In genomic region chr3:50616770-50617095, GRCh38 we compare ENCODE assay signal across 8 cellular contexts. TPM values are rescaled to one million over a fixed set of nuclear protein-coding genes. Genes with fewer than 3 reads are reported as not detected.
DNase-seq lines count a peak whose midpoint lies in the region; ATAC-seq and TF ChIP-seq lines count a peak whose summit lies in the region.

No MANE protein-coding gene starts in this region.

- H3K4me1 ChIP-seq in esophagus squamous epithelium: peaks cover 22 to 81% (median 41%) of the 10 kb centered on the region in 3 donors

- H3K27ac Mint-ChIP-seq in naive B cell: peak overlapping the region; percentile 84 to 98 (median 94)
- peak overlapping the region; percentile 84 for H3K27ac Mint-ChIP-seq in stimulated activated effector memory CD8-positive, alpha-beta T cell treated with anti-CD3 and anti-CD28 coated beads, Interleukin-12 subunit alpha, Interleukin-12 subunit beta, amount 100 ng/mL, for 72 hours

- no peaks in the 10 kb centered on the region for H3K27me3 ChIP-seq in esophagus squamous epithelium

- intact Hi-C loops in esophagus squamous epithelium (cut with DNase I): no loop called here

- peak overlapping the region; percentile 90 to 97 (median 94) for H3K27ac ChIP-seq in esophagus squamous epithelium

- H3K36me3 ChIP-seq in esophagus squamous epithelium: no peaks in the 10 kb centered on the region

- no peaks in the 10 kb centered on the region for H3K9me3 ChIP-seq in esophagus squamous epithelium

- peak; percentile 73 for ATAC-seq in GM21515 (IDR thresholded peaks at IDR 0.05; ENCODE audit: unreplicated experiment)
- ATAC-seq in activated T-cell treated with anti-CD3 and anti-CD28 coated beads, Interleukin-2, amount 50 U/mL, for 4 hours: peak; percentile 55 to 62
- peak; percentile 72 to 73 for ATAC-seq in naive B cell (ENCODE audit: low read depth in 2 of 2)
- peak; percentile 63 for ATAC-seq in stimulated activated effector memory CD8-positive, alpha-beta T cell treated with anti-CD3 and anti-CD28 coated beads, Interleukin-12 subunit alpha, Interleukin-12 subunit beta, amount 100 ng/mL, for 72 hours

- TF ChIP-seq POLR2A in esophagus squamous epithelium (IDR thresholded peaks at IDR 0.05): no peak

- H3K27me3 Mint-ChIP-seq in activated T-cell treated with anti-CD3 and anti-CD28 coated beads, Interleukin-2, amount 50 U/mL, for 4 hours (ENCODE audit: low read depth): no peaks in the 10 kb centered on the region
- H3K27me3 Mint-ChIP-seq in naive B cell: no peaks in the 10 kb centered on the region

- H3K36me3 Mint-ChIP-seq in activated T-cell treated with anti-CD3 and anti-CD28 coated beads, Interleukin-2, amount 50 U/mL, for 4 hours (ENCODE audit: insufficient read depth): peaks cover 12% of the 10 kb centered on the region
- H3K36me3 Mint-ChIP-seq in naive B cell: no peaks in the 10 kb centered on the region
- peaks cover 74% of the 10 kb centered on the region for H3K36me3 Mint-ChIP-seq in stimulated activated effector memory CD8-positive, alpha-beta T cell treated with anti-CD3 and anti-CD28 coated beads, Interleukin-12 subunit alpha, Interleukin-12 subunit beta, amount 100 ng/mL, for 72 hours

- peaks cover 63% of the 10 kb centered on the region for H3K4me1 Mint-ChIP-seq in activated T-cell treated with anti-CD3 and anti-CD28 coated beads, Interleukin-2, amount 50 U/mL, for 4 hours (ENCODE audit: low read depth)
- peaks cover 43 to 68% (median 64%) of the 10 kb centered on the region in 3 donors for H3K4me1 Mint-ChIP-seq in naive B cell
- H3K4me1 Mint-ChIP-seq in stimulated activated effector memory CD8-positive, alpha-beta T cell treated with anti-CD3 and anti-CD28 coated beads, Interleukin-12 subunit alpha, Interleukin-12 subunit beta, amount 100 ng/mL, for 72 hours: peaks cover 76% of the 10 kb centered on the region

- DNase-seq in DMS114 treated with DMSO at 0.1 percent for 48 hours (lab: John Stamatoyannopoulos, UW; ENCODE audit: unreplicated experiment) (peak; percentile 68), HuH-7 (ENCODE audit: low spot score) (peak; percentile 93), esophagus squamous epithelium (lab: John Stamatoyannopoulos, UW) (peak; percentile 65), naive B cell (peak; percentile 93)
- peak; percentile 94 for DNase-seq in activated T-cell treated with anti-CD3 and anti-CD28 coated beads, Interleukin-2, amount 50 U/mL, for 4 hours
- DNase-seq in stimulated activated effector memory CD8-positive, alpha-beta T cell treated with anti-CD3 and anti-CD28 coated beads, Interleukin-12 subunit alpha, Interleukin-12 subunit beta, amount 100 ng/mL, for 72 hours (ENCODE audit: low spot score in 2 of 2): peak; percentile 91 to 99

- H3K4me3 ChIP-seq in esophagus squamous epithelium: peak overlapping the region; percentile 74 to 97 (median 86)

- H3K4me3 Mint-ChIP-seq in activated T-cell treated with anti-CD3 and anti-CD28 coated beads, Interleukin-2, amount 50 U/mL, for 4 hours: peak overlapping the region; percentile 88
- peak overlapping the region; percentile 90 to 98 (median 95) for H3K4me3 Mint-ChIP-seq in naive B cell
- peak overlapping the region; percentile 98 for H3K4me3 Mint-ChIP-seq in stimulated activated effector memory CD8-positive, alpha-beta T cell treated with anti-CD3 and anti-CD28 coated beads, Interleukin-12 subunit alpha, Interleukin-12 subunit beta, amount 100 ng/mL, for 72 hours

- no peaks in the 10 kb centered on the region for H3K9me3 Mint-ChIP-seq in activated T-cell treated with anti-CD3 and anti-CD28 coated beads, Interleukin-2, amount 50 U/mL, for 4 hours
- H3K9me3 Mint-ChIP-seq in naive B cell: no peaks in the 10 kb centered on the region
- H3K9me3 Mint-ChIP-seq in stimulated activated effector memory CD8-positive, alpha-beta T cell treated with anti-CD3 and anti-CD28 coated beads, Interleukin-12 subunit alpha, Interleukin-12 subunit beta, amount 100 ng/mL, for 72 hours: no peaks in the 10 kb centered on the region

- WGBS in esophagus squamous epithelium, 2 donors: 1% methylated on average over 10 of the region's 22 CpGs; no CpG with 5 or more reads in 1 of the 2 donors

- TF ChIP-seq CTCF in esophagus squamous epithelium (IDR thresholded peaks at IDR 0.05): no peak

TF ChIP-seq in PFSK-1, 5 proteins besides CTCF, POLR2A, EP300 and RAD21:
- 0 out of 2 replicates have a peak, but pooled peaks have one; percentile 32 for TF ChIP-seq SIN3A (IDR thresholded peaks at IDR 0.05; ENCODE audit: borderline replicate concordance, insufficient read depth, low read length)
- TF ChIP-seq POLR2AphosphoS5 (IDR thresholded peaks at IDR 0.05; ENCODE audit: low read depth, low read length): no peak
- no peak for TF ChIP-seq FOXP2 (optimal IDR thresholded peaks at IDR 0.05; ENCODE audit: borderline replicate concordance, extremely low read depth, extremely low read length, insufficient read depth)

RNA-seq across cellular contexts. Expression of gene MAPKAPK3, which starts 0.2 kb away (rescaled TPM):
- polyA plus RNA-seq in PFSK-1 (2012; ENCODE audit: insufficient read length, low read depth): 21.4 TPM
- 100 to 1,000 TPM; 174 to 225 (median 210) TPM for total RNA-seq in activated T-cell treated with anti-CD3 and anti-CD28 coated beads, Interleukin-2, amount 50 U/mL, for 4 hours
- total RNA-seq in esophagus squamous epithelium: 10 to 100 TPM; 46.5 to 65.6 (median 52.3) TPM
- polyA plus RNA-seq in naive B cell (ENCODE audit: low read depth in 6 of 6): 10 to 100 TPM; 14.6 to 26.8 (median 19.3) TPM

RNA-seq across cellular contexts. Expression of gene CISH, which starts 5.2 kb away (rescaled TPM):
- 14.0 TPM for polyA plus RNA-seq in PFSK-1 (2012; ENCODE audit: insufficient read length, low read depth)
- 100 to 1,000 TPM; 223 to 268 (median 229) TPM for total RNA-seq in activated T-cell treated with anti-CD3 and anti-CD28 coated beads, Interleukin-2, amount 50 U/mL, for 4 hours
- total RNA-seq in esophagus squamous epithelium: 10 to 100 TPM in 1 of 4 donors, 1 to 10 TPM in 3; 3.1 to 11.1 (median 6.8) TPM
- 1 to 10 TPM in 1 of 6 donors, under 1 TPM in 3, not detected in 2; 0.34 to 1.3 (median 0.76) TPM for polyA plus RNA-seq in naive B cell (ENCODE audit: low read depth in 6 of 6)

RNA-seq across cellular contexts. Expression of gene HEMK1, which starts 47.4 kb away (rescaled TPM):
- polyA plus RNA-seq in PFSK-1 (2012; ENCODE audit: insufficient read length, low read depth): 8.7 TPM
- 10 to 100 TPM; 26.8 to 31.1 (median 27.4) TPM for total RNA-seq in activated T-cell treated with anti-CD3 and anti-CD28 coated beads, Interleukin-2, amount 50 U/mL, for 4 hours
- total RNA-seq in esophagus squamous epithelium: 10 to 100 TPM in 1 of 4 donors, 1 to 10 TPM in 3; 4.4 to 11.8 (median 4.9) TPM
- 10 to 100 TPM; 18.2 to 44.6 (median 32.8) TPM for polyA plus RNA-seq in naive B cell (ENCODE audit: low read depth in 6 of 6)

RNA-seq across cellular contexts. Expression of gene C3orf18, which starts 49.2 kb away (rescaled TPM):
- polyA plus RNA-seq in PFSK-1 (2012; ENCODE audit: insufficient read length, low read depth): 0.78 TPM
- 10 to 100 TPM in 1 of 3 donors, 1 to 10 TPM in 2; 6.7 to 11.2 (median 9.0) TPM for total RNA-seq in activated T-cell treated with anti-CD3 and anti-CD28 coated beads, Interleukin-2, amount 50 U/mL, for 4 hours
- total RNA-seq in esophagus squamous epithelium: 1 to 10 TPM in 2 of 4 donors, under 1 TPM in 2; 0.15 to 3.2 (median 1.2) TPM
- 10 to 100 TPM in 2 of 6 donors, 1 to 10 TPM in 4; 3.6 to 11.3 (median 6.4) TPM for polyA plus RNA-seq in naive B cell (ENCODE audit: low read depth in 6 of 6)

RNA-seq across cellular contexts. Expression of gene DOCK3, which starts 58.0 kb away (rescaled TPM):
- polyA plus RNA-seq in PFSK-1 (2012; ENCODE audit: insufficient read length, low read depth): 0.03 TPM
- total RNA-seq in activated T-cell treated with anti-CD3 and anti-CD28 coated beads, Interleukin-2, amount 50 U/mL, for 4 hours: 1 to 10 TPM; 1.2 to 1.7 (median 1.5) TPM
- 1 to 10 TPM in 3 of 4 donors, under 1 TPM in 1; 0.92 to 1.7 (median 1.4) TPM for total RNA-seq in esophagus squamous epithelium
- polyA plus RNA-seq in naive B cell (ENCODE audit: low read depth in 6 of 6): under 1 TPM in 3 of 6 donors, not detected in 3; 0.03 to 0.04 (median 0.04) TPM

Comparison
In these comparisons a context has a peak if more than half of its experiments do, and no peak if none do; other contexts are left out.
1. Peak in every context shown above with its lines: DNase-seq, ATAC-seq, H3K4me3 ChIP-seq and H3K27ac ChIP-seq.
2. RNA of gene CISH, which starts 5.2 kb away (total RNA-seq): 223 to 268 TPM in activated T-cell treated with anti-CD3 and anti-CD28 coated beads, Interleukin-2, amount 50 U/mL, for 4 hours; 3.1 to 11.1 TPM in esophagus squamous epithelium; every median in the first group is over 10 times any median in the second.